In genomic region chr12:63814146-63814774, GRCh38 we compare ENCODE assay signal across 11 cellular contexts. TPM values are rescaled to one million over a fixed set of nuclear protein-coding genes. Genes with fewer than 3 reads are reported as not detected.
DNase-seq lines count a peak whose midpoint lies in the region; ATAC-seq and TF ChIP-seq lines count a peak whose summit lies in the region.
"Had no signal": no experiment of that assay in that cellular context is flagged by ENCODE, and none has a peak within 500 bp of the region (broad histone marks: within the 10 kb centered on the region; RNA-seq: fewer than 3 reads in every experiment).

No MANE protein-coding gene starts in this region.

- H3K4me3 ChIP-seq in stomach = no peak overlapping the region

- no peaks in the 10 kb centered on the region for H3K4me1 ChIP-seq in stomach

- POLR2A ChIA-PET in activated CD4-positive, alpha-beta T cell treated with anti-CD3 and anti-CD28 coated beads for 36 hours (lab: Charles Lee) = interaction anchor here (0.6 kb wide), 1 partner anchor 565 kb away, joined by 5 read pairs; no protein-coding TSS in a partner anchor

- no peak overlapping the region for H3K4me3 Mint-ChIP-seq in activated CD4-positive, alpha-beta T cell treated with anti-CD3 and anti-CD28 coated beads for 36 hours
- H3K4me3 Mint-ChIP-seq in IgD-negative memory B cell (peak overlapping the region in 3 of 4 donors; percentile 21 to 85 (median 36)), HFFc6 (no peak overlapping the region)
- no peak overlapping the region for H3K4me3 Mint-ChIP-seq in stimulated activated memory B cell treated with anti-CD40 and anti-IgM and Interleukin-4, amounts not matched to agents 10 μg/mL and 1 μg/mL and 100 μg/mL, for 72 hours

- H3K9me3 Mint-ChIP-seq in activated CD4-positive, alpha-beta T cell treated with anti-CD3 and anti-CD28 coated beads for 36 hours (ENCODE audit: low read depth) = no peaks in the 10 kb centered on the region
- H3K9me3 Mint-ChIP-seq in IgD-negative memory B cell = peaks cover 0 to under 1% (median 0%) of the 10 kb centered on the region in 3 donors
- peaks cover 5% of the 10 kb centered on the region for H3K9me3 Mint-ChIP-seq in stimulated activated memory B cell treated with anti-CD40 and anti-IgM and Interleukin-4, amounts not matched to agents 10 μg/mL and 1 μg/mL and 100 μg/mL, for 72 hours
- H3K9me3 Mint-ChIP-seq in HFFc6 = peaks cover 6% of the 10 kb centered on the region

- no peaks in the 10 kb centered on the region for H3K27me3 ChIP-seq in stomach

- peaks cover 0 to 14% (median 5%) of the 10 kb centered on the region in 4 donors for H3K9me3 ChIP-seq in stomach

- H3K27ac ChIP-seq in stomach = no peak overlapping the region
- H3K27ac ChIP-seq: HL-60 had no signal

- intact Hi-C loops in activated CD4-positive, alpha-beta T cell treated with anti-CD3 and anti-CD28 coated beads for 36 hours (cut with DNase I, micrococcal nuclease) = no loop called here
- intact Hi-C loops in stomach (cut with DNase I; ENCODE audit: low total_unique reads) = no loop called here

- TF ChIP-seq CTCF in HFFc6 (IDR thresholded peaks at IDR 0.05) (no peak), stomach (IDR thresholded peaks at IDR 0.05) (no peak)

- CTCF ChIA-PET in activated CD4-positive, alpha-beta T cell treated with anti-CD3 and anti-CD28 coated beads for 36 hours (lab: Charles Lee) = interaction anchor here (0.6 to 0.7 kb wide), 2 partner anchors 40 to 432 kb away, joined by 3 read pairs; no protein-coding TSS in a partner anchor

- no peak for DNase-seq in activated CD4-positive, alpha-beta T cell treated with anti-CD3 and anti-CD28 coated beads for 36 hours
- no peak for DNase-seq in activated CD4-positive, alpha-beta T cell treated with anti-CD3 and anti-CD28 coated beads, Interleukin-2, amount 50 U/mL, for 1 hour
- DNase-seq in HFFc6 = no peak
- no peak for DNase-seq in stomach
- DNase-seq: NCI-H226 had no signal

- no peak for TF ChIP-seq POLR2A in stomach (IDR thresholded peaks at IDR 0.05)

- H3K36me3 Mint-ChIP-seq in activated CD4-positive, alpha-beta T cell treated with anti-CD3 and anti-CD28 coated beads for 36 hours (ENCODE audit: low read depth) = no peaks in the 10 kb centered on the region
- H3K36me3 Mint-ChIP-seq in IgD-negative memory B cell = peaks cover 4% of the 10 kb centered on the region
- peaks cover 6% of the 10 kb centered on the region for H3K36me3 Mint-ChIP-seq in stimulated activated memory B cell treated with anti-CD40 and anti-IgM and Interleukin-4, amounts not matched to agents 10 μg/mL and 1 μg/mL and 100 μg/mL, for 72 hours
- peaks cover 7% of the 10 kb centered on the region for H3K36me3 Mint-ChIP-seq in HFFc6 (ENCODE audit: low read depth)

- no peak overlapping the region for H3K27ac Mint-ChIP-seq in activated CD4-positive, alpha-beta T cell treated with anti-CD3 and anti-CD28 coated beads for 36 hours
- peak overlapping the region in 1 of 3 donors; percentile 81 for H3K27ac Mint-ChIP-seq in IgD-negative memory B cell
- peak overlapping the region; percentile 81 for H3K27ac Mint-ChIP-seq in stimulated activated memory B cell treated with anti-CD40 and anti-IgM and Interleukin-4, amounts not matched to agents 10 μg/mL and 1 μg/mL and 100 μg/mL, for 72 hours
- no peak overlapping the region for H3K27ac Mint-ChIP-seq in HFFc6

- peak; percentile 49 for ATAC-seq in activated CD4-positive, alpha-beta T cell treated with anti-CD3 and anti-CD28 coated beads for 36 hours
- ATAC-seq in HG02642 (IDR thresholded peaks at IDR 0.05; ENCODE audit: poor library complexity, unreplicated experiment) = peak; percentile 42
- ATAC-seq in stimulated activated memory B cell treated with anti-CD40 and anti-IgM and Interleukin-4, amounts not matched to agents 10 μg/mL and 1 μg/mL and 100 μg/mL, for 72 hours = peak; percentile 8
- no peak for ATAC-seq in HG02970 (IDR thresholded peaks at IDR 0.05; ENCODE audit: low FRiP score, unreplicated experiment)
- ATAC-seq: esophagus mucosa had no signal

- peaks cover 0 to 4% (median 4%) of the 10 kb centered on the region in 4 donors for H3K36me3 ChIP-seq in stomach

- peaks cover 10% of the 10 kb centered on the region for H3K27me3 Mint-ChIP-seq in activated CD4-positive, alpha-beta T cell treated with anti-CD3 and anti-CD28 coated beads for 36 hours
- H3K27me3 Mint-ChIP-seq in IgD-negative memory B cell (peaks cover 1% of the 10 kb centered on the region), HFFc6 (ENCODE audit: insufficient read depth) (no peaks in the 10 kb centered on the region)
- peaks cover 7% of the 10 kb centered on the region for H3K27me3 Mint-ChIP-seq in stimulated activated memory B cell treated with anti-CD40 and anti-IgM and Interleukin-4, amounts not matched to agents 10 μg/mL and 1 μg/mL and 100 μg/mL, for 72 hours

- 66 to 77% (median 72%) methylated on average over 4 of the region's 4 CpGs for WGBS in stomach, 5 donors

- H3K4me1 Mint-ChIP-seq in activated CD4-positive, alpha-beta T cell treated with anti-CD3 and anti-CD28 coated beads for 36 hours = peaks cover 21% of the 10 kb centered on the region
- H3K4me1 Mint-ChIP-seq in IgD-negative memory B cell (peaks cover 0 to 14% (median 12%) of the 10 kb centered on the region in 3 donors), HFFc6 (ENCODE audit: low read depth) (no peaks in the 10 kb centered on the region)
- peaks cover 21% of the 10 kb centered on the region for H3K4me1 Mint-ChIP-seq in stimulated activated memory B cell treated with anti-CD40 and anti-IgM and Interleukin-4, amounts not matched to agents 10 μg/mL and 1 μg/mL and 100 μg/mL, for 72 hours

- TF ChIP-seq EP300 in stomach (IDR thresholded peaks at IDR 0.05) = no peak

RNA-seq across cellular contexts. Expression of gene SRGAP1, which starts 30.2 kb away (rescaled TPM):
- under 1 TPM; 0.02 to 0.21 TPM for total RNA-seq in activated CD4-positive, alpha-beta T cell treated with anti-CD3 and anti-CD28 coated beads for 36 hours
- polyA plus RNA-seq in IgD-negative memory B cell (not detected), stomach (1 to 10 TPM in 1 of 3 donors, under 1 TPM in 2; 0.70 to 1.1 (median 0.92) TPM)
- total RNA-seq in HFFc6 (2021; fragmentation: NEBNext Ultra II Directional; extraction: Animal tissue kit (Norgen Biotek cat#: 25700)) = 10 to 100 TPM; 35.7 to 45.8 (median 40.9) TPM
- total RNA-seq in stomach = 10 to 100 TPM in 4 of 5 donors, 1 to 10 TPM in 1; 5.7 to 37.9 (median 17.9) TPM

RNA-seq across cellular contexts. Expression of gene RXYLT1, which starts 34.6 kb away (rescaled TPM):
- 10 to 100 TPM; 14.8 to 15.6 TPM for total RNA-seq in activated CD4-positive, alpha-beta T cell treated with anti-CD3 and anti-CD28 coated beads for 36 hours
- 17.8 TPM for polyA plus RNA-seq in IgD-negative memory B cell
- 10 to 100 TPM; 15.3 to 17.9 (median 16.7) TPM for total RNA-seq in HFFc6 (2021; fragmentation: NEBNext Ultra II Directional; extraction: Animal tissue kit (Norgen Biotek cat#: 25700))
- 10 to 100 TPM in 3 of 5 donors, 1 to 10 TPM in 2; 4.5 to 33.0 (median 11.6) TPM for total RNA-seq in stomach
- 10 to 100 TPM in 2 of 3 donors, 1 to 10 TPM in 1; 7.7 to 14.4 (median 10.8) TPM for polyA plus RNA-seq in stomach

Comparison
In these comparisons a context has a peak if more than half of its experiments do, and no peak if none do; other contexts are left out.
1. H3K4me3 Mint-ChIP-seq: peak in IgD-negative memory B cell (3 of 4); none in activated CD4-positive, alpha-beta T cell treated with anti-CD3 and anti-CD28 coated beads for 36 hours (single experiment), stimulated activated memory B cell treated with anti-CD40 and anti-IgM and Interleukin-4, amounts not matched to agents 10 μg/mL and 1 μg/mL and 100 μg/mL, for 72 hours (single experiment) and HFFc6 (single experiment).
2. RNA of gene SRGAP1, which starts 30.2 kb away (total RNA-seq): 35.7 to 45.8 TPM in HFFc6 and 5.7 to 37.9 TPM in stomach; 0.02 to 0.21 TPM in activated CD4-positive, alpha-beta T cell treated with anti-CD3 and anti-CD28 coated beads for 36 hours; every median in the first group is over 4 times any median in the second.